Comparison of ENCODE assay signal across 20 cellular contexts in the genomic region with DNA sequence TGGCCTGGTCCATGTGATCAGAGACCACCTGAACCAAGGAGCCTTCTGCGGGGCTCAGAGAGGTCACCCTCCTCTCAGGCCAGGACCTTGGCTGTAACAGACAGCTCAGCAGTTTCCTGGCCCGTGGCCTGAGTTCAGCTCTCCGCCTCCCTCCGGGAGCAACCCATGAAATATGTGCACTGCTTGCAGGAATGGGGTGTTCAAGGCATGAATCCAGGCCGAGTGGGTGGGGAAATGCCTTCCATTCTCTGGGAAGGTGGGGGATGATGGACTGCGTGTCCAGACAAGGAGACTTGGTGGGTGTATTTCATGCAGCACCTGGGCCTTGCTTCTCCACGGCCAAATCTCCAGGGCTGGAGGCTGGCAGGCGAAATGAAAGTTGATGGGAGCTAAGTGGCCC. TPM values are rescaled to one million over a fixed set of nuclear protein-coding genes. Genes with fewer than 3 reads are reported as not detected.
DNase-seq lines count a peak whose midpoint lies in the region; ATAC-seq and TF ChIP-seq lines count a peak whose summit lies in the region.
"Had no signal": no experiment of that assay in that cellular context is flagged by ENCODE, and none has a peak within 500 bp of the region (broad histone marks: within the 10 kb centered on the region; RNA-seq: fewer than 3 reads in every experiment).

No MANE protein-coding gene starts in this region.

- peaks cover 15% of the 10 kb centered on the region; the same call in 1 of the 2 replicates for H3K36me3 ChIP-seq in IMR-90 (ENCODE audit: control insufficient read depth, insufficient read depth, low read length)
- H3K36me3 ChIP-seq in sigmoid colon, result peaks cover 0 to 21% (median 8%) of the 10 kb centered on the region in 4 donors

- no peak overlapping the region for H3K9ac ChIP-seq in IMR-90 (ENCODE audit: low read depth, low read length)
- H3K9ac ChIP-seq: parathyroid adenoma had no signal

- peaks cover 41% of the 10 kb centered on the region for H3K36me3 Mint-ChIP-seq in dendritic cell treated with granulocyte-macrophage colony-stimulating factor and Interleukin-4, amounts not matched to agents 40 ng/mL and 50 ng/mL, for 4 days (ENCODE audit: low read depth)
- H3K36me3 Mint-ChIP-seq: activated CD8-positive, alpha-beta memory T cell treated with anti-CD3 and anti-CD28 coated beads, Interleukin-2, amount 10 ng/mL, durations not matched to agents 7 days and 5 days; activated naive CD4-positive, alpha-beta T cell treated with anti-CD3 and anti-CD28 coated beads, Interleukin-2, amount 10 ng/mL, durations not matched to agents 7 days and 5 days had no signal

- dilution Hi-C loops in IMR-90 (cut with HindIII; ENCODE audit: low sequenced_read_pairs, unreplicated experiment), result no loop called here

- peak overlapping the region; percentile 41 for H2AFZ ChIP-seq in IMR-90 (replicated peaks; ENCODE audit: low read length, poor library complexity)
- H2AFZ ChIP-seq: parathyroid adenoma had no signal

- H4K20me1 ChIP-seq in IMR-90 (ENCODE audit: insufficient read depth, low read length), result no peaks in the 10 kb centered on the region

- H3K9me3 ChIP-seq in IMR-90 (ENCODE audit: control insufficient read depth, insufficient read depth, low read length) (no peaks in the 10 kb centered on the region), sigmoid colon (no peaks in the 10 kb centered on the region)

- H3K27me3 ChIP-seq in IMR-90 (ENCODE audit: control insufficient read depth, insufficient read depth, low read length) (peaks cover 33% of the 10 kb centered on the region), sigmoid colon (no peaks in the 10 kb centered on the region)

- H3K4me2 ChIP-seq in IMR-90 (ENCODE audit: low read depth, low read length), result no peak overlapping the region

- POLR2A ChIA-PET in IMR-90 (lab: Charles Lee; ENCODE audit: unreplicated experiment), result no interaction called here

- no peak overlapping the region for H3K56ac ChIP-seq in IMR-90 (ENCODE audit: extremely low read depth, insufficient read depth, low read length)

- H3K4me1 ChIP-seq in IMR-90 (ENCODE audit: control insufficient read depth, insufficient read depth, low read length), result peaks cover 4% of the 10 kb centered on the region; the same call in 1 of the 2 replicates
- peaks cover 0 to 23% (median 17%) of the 10 kb centered on the region in 4 donors for H3K4me1 ChIP-seq in sigmoid colon
- H3K4me1 ChIP-seq: parathyroid adenoma had no signal

- H3K27ac Mint-ChIP-seq in dendritic cell treated with granulocyte-macrophage colony-stimulating factor and Interleukin-4, amounts not matched to agents 40 ng/mL and 50 ng/mL, for 4 days, result peak overlapping the region; percentile 67
- H3K27ac Mint-ChIP-seq: activated CD8-positive, alpha-beta memory T cell treated with anti-CD3 and anti-CD28 coated beads, Interleukin-2, amount 10 ng/mL, durations not matched to agents 7 days and 5 days; activated naive CD4-positive, alpha-beta T cell treated with anti-CD3 and anti-CD28 coated beads, Interleukin-2, amount 10 ng/mL, durations not matched to agents 7 days and 5 days; T-helper 17 cell had no signal

- no peak overlapping the region for H3K23ac ChIP-seq in IMR-90 (ENCODE audit: low read depth, low read length)

- in situ Hi-C loops in IMR-90 (cut with MboI; ENCODE audit: low sequenced_read_pairs), result no loop called here

- no peak overlapping the region for H2AK5ac ChIP-seq in IMR-90 (ENCODE audit: low read depth, low read length)

- intact Hi-C loops in IMR-90 (cut with micrococcal nuclease) (no loop called here), sigmoid colon (cut with DNase I) (no loop called here)
- intact Hi-C loops in dendritic cell treated with granulocyte-macrophage colony-stimulating factor and Interleukin-4, amounts not matched to agents 40 ng/mL and 50 ng/mL, for 4 days (cut with micrococcal nuclease), result no loop called here

- peaks cover 4% of the 10 kb centered on the region for H3K9me1 ChIP-seq in IMR-90 (ENCODE audit: insufficient read depth, low read length)

- H4K8ac ChIP-seq in IMR-90 (ENCODE audit: low read depth in 2 of 2, low read length in 2 of 2), result no peak overlapping the region

- TF ChIP-seq RAD21 in IMR-90 (IDR thresholded peaks at IDR 0.05; ENCODE audit: low read length), result no peak

- H3K27ac ChIP-seq in IMR-90 (ENCODE audit: insufficient read depth, low read length) (no peak overlapping the region), sigmoid colon (no peak overlapping the region)
- H3K27ac ChIP-seq: C4-2B, parathyroid adenoma had no signal

- ATAC-seq in IMR-90 (ENCODE audit: low read depth), result peak; percentile 59
- ATAC-seq in GM21786 (IDR thresholded peaks at IDR 0.05; ENCODE audit: unreplicated experiment), result no peak
- ATAC-seq: activated CD8-positive, alpha-beta memory T cell treated with anti-CD3 and anti-CD28 coated beads, Interleukin-2, amount 10 ng/mL, durations not matched to agents 7 days and 5 days; T-helper 17 cell had no signal

- H3K4me3 ChIP-seq in IMR-90 (ENCODE audit: insufficient read depth, low read depth, low read length), result no peak overlapping the region
- no peak overlapping the region for H3K4me3 ChIP-seq in sigmoid colon

- no peaks in the 10 kb centered on the region for H3K9me3 Mint-ChIP-seq in dendritic cell treated with granulocyte-macrophage colony-stimulating factor and Interleukin-4, amounts not matched to agents 40 ng/mL and 50 ng/mL, for 4 days
- H3K9me3 Mint-ChIP-seq: activated naive CD4-positive, alpha-beta T cell treated with anti-CD3 and anti-CD28 coated beads, Interleukin-2, amount 10 ng/mL, durations not matched to agents 7 days and 5 days had no signal

- no peak overlapping the region; the same call in 1 of the 2 replicates for H3K14ac ChIP-seq in IMR-90 (replicated peaks; ENCODE audit: low read depth, low read length)

- TF ChIP-seq EP300 in sigmoid colon (IDR thresholded peaks at IDR 0.05), result no peak

- H3K27me3 Mint-ChIP-seq in dendritic cell treated with granulocyte-macrophage colony-stimulating factor and Interleukin-4, amounts not matched to agents 40 ng/mL and 50 ng/mL, for 4 days, result no peaks in the 10 kb centered on the region

- no peaks in the 10 kb centered on the region for H3K79me1 ChIP-seq in IMR-90 (ENCODE audit: low read depth in 1 of 2, low read length in 2 of 2)

- H2BK120ac ChIP-seq in IMR-90 (ENCODE audit: low read depth, low read length), result no peak overlapping the region

- BruUV-seq in IMR-90 (replicated peaks; lab: Mats Ljungman, UMichigan), result no TSS peak

- CTCF ChIA-PET in IMR-90 (lab: Yijun Ruan, JAX), result no interaction called here

- no peak overlapping the region for H3K4me3 Mint-ChIP-seq in dendritic cell treated with granulocyte-macrophage colony-stimulating factor and Interleukin-4, amounts not matched to agents 40 ng/mL and 50 ng/mL, for 4 days
- H3K4me3 Mint-ChIP-seq: activated CD8-positive, alpha-beta memory T cell treated with anti-CD3 and anti-CD28 coated beads, Interleukin-2, amount 10 ng/mL, durations not matched to agents 7 days and 5 days; activated naive CD4-positive, alpha-beta T cell treated with anti-CD3 and anti-CD28 coated beads, Interleukin-2, amount 10 ng/mL, durations not matched to agents 7 days and 5 days; T-helper 17 cell had no signal

- TF ChIP-seq CTCF in IMR-90 (conservative IDR thresholded peaks at IDR 0.05; ENCODE audit: low read depth, low read length) (no peak), sigmoid colon (IDR thresholded peaks at IDR 0.05) (no peak)

- H3K4me1 Mint-ChIP-seq in dendritic cell treated with granulocyte-macrophage colony-stimulating factor and Interleukin-4, amounts not matched to agents 40 ng/mL and 50 ng/mL, for 4 days (ENCODE audit: low read depth), result peaks cover 76% of the 10 kb centered on the region
- H3K4me1 Mint-ChIP-seq: activated CD8-positive, alpha-beta memory T cell treated with anti-CD3 and anti-CD28 coated beads, Interleukin-2, amount 10 ng/mL, durations not matched to agents 7 days and 5 days; activated naive CD4-positive, alpha-beta T cell treated with anti-CD3 and anti-CD28 coated beads, Interleukin-2, amount 10 ng/mL, durations not matched to agents 7 days and 5 days; T-helper 17 cell had no signal

- H3K18ac ChIP-seq in IMR-90 (ENCODE audit: low read depth, low read length), result no peak overlapping the region

- no peak overlapping the region for H2BK5ac ChIP-seq in IMR-90 (ENCODE audit: low read depth, low read length, poor library complexity, severe bottlenecking)

- H2AK9ac ChIP-seq in IMR-90 (replicated peaks; ENCODE audit: low read depth, low read length, poor library complexity), result peak overlapping the region; percentile 83

- 35% methylated on average over 5 of the region's 8 CpGs; no CpG with 5 or more reads in 1 of the 2 experiments for WGBS in IMR-90 (ENCODE audit: extremely low coverage in 2 of 2, insufficient read length in 1 of 2), 2 experiments
- 76 to 82% methylated on average over 8 of the region's 8 CpGs for WGBS in sigmoid colon, 2 donors

- no peak overlapping the region for H4K91ac ChIP-seq in IMR-90 (ENCODE audit: insufficient read depth, low read depth, low read length)

- H3K4ac ChIP-seq in IMR-90 (ENCODE audit: low read depth, low read length), result no peak overlapping the region

- no peak overlapping the region for H4K5ac ChIP-seq in IMR-90 (ENCODE audit: low read depth, low read length)

- H2BK15ac ChIP-seq in IMR-90 (ENCODE audit: low read depth, low read length), result no peak overlapping the region

- H2BK20ac ChIP-seq in IMR-90 (ENCODE audit: low read depth, low read length), result no peak overlapping the region

- peak; percentile 30 for DNase-seq in IMR-90
- DNase-seq in kidney glomerular epithelial cell (lab: John Stamatoyannopoulos, UW), result peak; percentile 38
- peak; percentile 67 for DNase-seq in sigmoid colon
- no peak for DNase-seq in activated naive CD4-positive, alpha-beta T cell treated with Interleukin-2 at 50 U/mL for 16 hours
- DNase-seq in activated CD8-positive, alpha-beta memory T cell treated with anti-CD3 and anti-CD28 coated beads, Interleukin-2, amount 50 U/mL, for 4 hours, result no peak
- DNase-seq: activated CD4-positive, CD25-positive, alpha-beta regulatory T cell treated with anti-CD3 and anti-CD28 coated beads, Interleukin-2, amount 50 U/mL, for 72 hours; activated CD8-positive, alpha-beta memory T cell treated with anti-CD3 and anti-CD28 coated beads, Interleukin-2, amount 10 ng/mL, durations not matched to agents 7 days and 5 days; activated naive CD4-positive, alpha-beta T cell treated with anti-CD3 and anti-CD28 coated beads, Interleukin-2, amount 10 ng/mL, durations not matched to agents 7 days and 5 days; DND-41; glutamatergic neuron; Kasumi-1; NCI-H1417 treated with DMSO at 0.1 percent for 48 hours; NCI-H345; SHP77 treated with DMSO at 0.1 percent for 48 hours; T-helper 17 cell had no signal

- TF ChIP-seq POLR2A in IMR-90 (IDR thresholded peaks at IDR 0.05; ENCODE audit: low read depth, low read length), result no peak
- TF ChIP-seq POLR2A in sigmoid colon (IDR thresholded peaks at IDR 0.05), result no peak

RNA-seq across cellular contexts. Expression of a gene that starts 46.0 kb away (rescaled TPM):
- total RNA-seq in IMR-90 (2012; rRNA removed) (9.7 and 9.9 TPM in 2 replicates), sigmoid colon (10 to 100 TPM; 16.3 to 25.5 (median 21.5) TPM)
- polyA plus RNA-seq in IMR-90 (2012; rRNA removed) (37.2 and 40.2 TPM in 2 replicates), sigmoid colon (10 to 100 TPM in 2 of 3 donors, 1 to 10 TPM in 1; 8.4 to 14.3 (median 12.5) TPM)
- polyA plus RNA-seq in IMR-90 (2012; cell fraction: cytosol; rRNA removed), result 25.7 and 34.3 TPM in 2 replicates
- polyA plus RNA-seq in IMR-90 (2012; cell fraction: nucleus; rRNA removed; ENCODE audit: low replicate concordance), result 30.5 and 36.1 TPM in 2 replicates
- total RNA-seq: activated CD8-positive, alpha-beta memory T cell treated with anti-CD3 and anti-CD28 coated beads, Interleukin-2, amount 10 ng/mL, durations not matched to agents 7 days and 5 days had no signal

RNA-seq across cellular contexts. Expression of a gene that starts 52.6 kb away (rescaled TPM):
- total RNA-seq in IMR-90 (2012; rRNA removed), result not detected in 2 replicates
- polyA plus RNA-seq in IMR-90 (2012; rRNA removed), result not detected in 2 replicates
- not detected in 2 replicates for polyA plus RNA-seq in IMR-90 (2012; cell fraction: cytosol; rRNA removed)
- polyA plus RNA-seq in IMR-90 (2012; cell fraction: nucleus; rRNA removed; ENCODE audit: low replicate concordance), result not detected in 2 replicates
- not detected for total RNA-seq in sigmoid colon
- not detected for polyA plus RNA-seq in sigmoid colon
- total RNA-seq: activated CD8-positive, alpha-beta memory T cell treated with anti-CD3 and anti-CD28 coated beads, Interleukin-2, amount 10 ng/mL, durations not matched to agents 7 days and 5 days; subcutaneous adipose tissue; T-helper 17 cell had no signal

Comparison
In these comparisons a context has a peak if more than half of its experiments do, and no peak if none do; other contexts are left out.
1. DNase-seq: peak in IMR-90 (single experiment), kidney glomerular epithelial cell (single experiment) and sigmoid colon (single experiment); none in activated naive CD4-positive, alpha-beta T cell treated with Interleukin-2 at 50 U/mL for 16 hours (single experiment) and activated CD8-positive, alpha-beta memory T cell treated with anti-CD3 and anti-CD28 coated beads, Interleukin-2, amount 50 U/mL, for 4 hours (single experiment).